ENCODE assay signal across 8 cellular contexts in the genomic region with DNA sequence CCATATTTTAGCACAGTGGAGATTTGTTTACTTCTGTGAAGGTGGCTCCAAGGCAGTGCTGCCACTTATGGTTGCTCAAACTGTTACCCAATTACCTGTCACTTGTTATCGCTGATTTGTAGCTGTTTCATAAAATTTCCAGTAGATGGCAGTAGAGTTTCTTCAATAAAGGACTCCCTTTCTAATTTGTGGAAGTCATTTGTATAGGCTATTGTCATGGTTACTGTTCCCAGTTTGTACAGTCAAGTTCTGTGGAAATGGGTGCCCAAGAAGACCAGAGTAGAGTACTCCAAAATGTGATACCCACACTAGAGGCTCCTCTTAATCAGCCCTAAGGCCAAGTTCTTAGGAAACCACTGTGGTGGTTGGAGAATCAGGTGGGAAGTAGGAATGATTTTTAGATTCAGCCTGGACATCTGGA.
DNase-seq lines count a peak whose midpoint lies in the region; ATAC-seq and TF ChIP-seq lines count a peak whose summit lies in the region.

No MANE protein-coding gene starts in this region.

- no peaks in the 10 kb centered on the region for H3K9me3 Mint-ChIP-seq in CD4-positive, alpha-beta T cell

- no peaks in the 10 kb centered on the region for H3K36me3 ChIP-seq in adipocyte (ENCODE audit: control insufficient read depth, insufficient read depth, low read length, severe bottlenecking)

- peak; percentile 57 for TF ChIP-seq CTCF in CD4-positive, alpha-beta T cell (IDR thresholded peaks at IDR 0.05)

- ATAC-seq in CD4-positive, alpha-beta T cell (ENCODE audit: poor library complexity), result no peak
- ATAC-seq in GM19035 (IDR thresholded peaks at IDR 0.05; ENCODE audit: unreplicated experiment) (peak; percentile 94), HG03457 (IDR thresholded peaks at IDR 0.05; ENCODE audit: unreplicated experiment) (peak; percentile 83), right cardiac atrium (peak; percentile 85 to 89), GM21723 (IDR thresholded peaks at IDR 0.05; ENCODE audit: unreplicated experiment) (no peak)

- no peak overlapping the region for H3K4me3 Mint-ChIP-seq in CD4-positive, alpha-beta T cell

- 2% methylated on average over 1 of the region's 1 CpG for WGBS in right cardiac atrium

- peaks cover 10% of the 10 kb centered on the region for H3K4me1 ChIP-seq in adipocyte (ENCODE audit: control insufficient read depth, insufficient read depth, low read length)
- no peaks in the 10 kb centered on the region for H3K4me1 ChIP-seq in right cardiac atrium (ENCODE audit: control insufficient read depth, insufficient read depth, low read length)

- intact Hi-C loops in CD4-positive, alpha-beta T cell (cut with DNase I, micrococcal nuclease), result loop anchor here (5.0 to 10.0 kb wide), 3 partner anchors 442 to 692 kb away; no protein-coding TSS in a partner anchor
- intact Hi-C loops in right cardiac atrium (cut with DNase I), result loop anchor here in 3 of 4 donors (5.0 to 10.0 kb wide), 3 partner anchors 182 to 194 kb away; no protein-coding TSS in a partner anchor

- CTCF ChIA-PET in CD4-positive, alpha-beta T cell (lab: Charles Lee), result interaction anchor here (0.9 to 1.2 kb wide), 3 partner anchors 10 to 15 kb away, joined by 3 read pairs; no protein-coding TSS in a partner anchor

- DNase-seq in CD4-positive, alpha-beta T cell, result no peak
- peak; percentile 44 to 82 for DNase-seq in NCI-H446 (lab: John Stamatoyannopoulos, UW)
- DNase-seq in adipocyte (ENCODE audit: low read depth), result peak; percentile 96
- peak in 1 of 3 donors; percentile 24 for DNase-seq in right cardiac atrium
- peak; percentile 34 for DNase-seq in skeletal muscle cell (ENCODE audit: low read depth)

- H3K4me3 ChIP-seq in adipocyte (ENCODE audit: low read length) (peak overlapping the region; percentile 41), right cardiac atrium (ENCODE audit: low read length) (no peak overlapping the region), skeletal muscle cell (ENCODE audit: low read depth, low read length) (no peak overlapping the region)

- no peak overlapping the region for H3K27ac ChIP-seq in CD4-positive, alpha-beta T cell (ENCODE audit: low read depth, low read length)
- no peak overlapping the region for H3K27ac ChIP-seq in right cardiac atrium (ENCODE audit: low read length)

- no peaks in the 10 kb centered on the region for H3K36me3 Mint-ChIP-seq in CD4-positive, alpha-beta T cell (ENCODE audit: low read depth)

- H3K27ac Mint-ChIP-seq in CD4-positive, alpha-beta T cell, result no peak overlapping the region

- H3K4me1 Mint-ChIP-seq in CD4-positive, alpha-beta T cell (ENCODE audit: low read depth), result no peaks in the 10 kb centered on the region

- H3K9ac ChIP-seq in adipocyte (ENCODE audit: low read length), result peak overlapping the region; percentile 23

- no peaks in the 10 kb centered on the region for H3K9me3 ChIP-seq in CD4-positive, alpha-beta T cell (ENCODE audit: control insufficient read depth, low read length)
- H3K9me3 ChIP-seq in adipocyte (ENCODE audit: control insufficient read depth, low read length), result no peaks in the 10 kb centered on the region
- H3K9me3 ChIP-seq in right cardiac atrium (ENCODE audit: control insufficient read depth, low read length), result no peaks in the 10 kb centered on the region

- no peaks in the 10 kb centered on the region for H3K27me3 ChIP-seq in CD4-positive, alpha-beta T cell (ENCODE audit: control insufficient read depth, insufficient read depth, low read length)
- H3K27me3 ChIP-seq in adipocyte (replicated peaks; ENCODE audit: control insufficient read depth, insufficient read depth, low read length) (no peaks in the 10 kb centered on the region), right cardiac atrium (ENCODE audit: control insufficient read depth, insufficient read depth) (no peaks in the 10 kb centered on the region)

- POLR2A ChIA-PET in CD4-positive, alpha-beta T cell (lab: Charles Lee), result no interaction called here

- peaks cover 6% of the 10 kb centered on the region for H3K27me3 Mint-ChIP-seq in CD4-positive, alpha-beta T cell

Comparison
In these comparisons a context has a peak if more than half of its experiments do, and no peak if none do; other contexts are left out.
1. ATAC-seq: peak in GM19035 (single experiment), HG03457 (single experiment) and right cardiac atrium (2 of 2); none in CD4-positive, alpha-beta T cell (single experiment) and GM21723 (single experiment).
2. DNase-seq: peak in NCI-H446 (2 of 2), adipocyte (single experiment) and skeletal muscle cell (single experiment); none in CD4-positive, alpha-beta T cell (0 of 10).